ENCODE assay signal across 17 cellular contexts in the genomic region with DNA sequence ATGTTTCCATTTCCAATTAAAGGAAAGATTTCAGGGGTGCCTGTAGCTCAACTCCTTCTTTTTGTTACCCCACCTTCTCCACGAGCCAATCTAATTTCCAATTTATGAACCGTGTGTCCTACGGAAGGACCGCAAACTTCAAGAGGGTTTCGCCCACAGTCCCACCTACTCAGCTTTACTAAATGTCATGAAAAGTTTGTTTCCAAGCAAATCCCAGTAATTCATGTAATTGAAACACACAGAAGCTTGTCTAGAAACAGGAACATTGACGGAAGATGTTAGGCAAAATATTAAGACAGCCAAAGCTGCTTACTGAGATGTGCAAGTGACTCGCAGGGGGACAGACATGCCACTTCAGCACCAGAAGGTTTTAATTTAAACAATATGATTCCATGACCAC. TPM values are rescaled to one million over a fixed set of nuclear protein-coding genes. Genes with fewer than 3 reads are reported as not detected.
DNase-seq lines count a peak whose midpoint lies in the region; ATAC-seq and TF ChIP-seq lines count a peak whose summit lies in the region.
"Had no signal": no experiment of that assay in that cellular context is flagged by ENCODE, and none has a peak within 500 bp of the region (broad histone marks: within the 10 kb centered on the region; RNA-seq: fewer than 3 reads in every experiment).

No MANE protein-coding gene starts in this region.

- H3K9me2 ChIP-seq in GM23338 (ENCODE audit: insufficient read depth) (no peaks in the 10 kb centered on the region), hepatocyte (replicated peaks; ENCODE audit: insufficient read depth) (no peaks in the 10 kb centered on the region)

- no peaks in the 10 kb centered on the region for H3K9me3 ChIP-seq in Panc1 (ENCODE audit: control insufficient read depth, insufficient read depth, low read depth, low read length)
- H3K9me3 ChIP-seq in hepatocyte (ENCODE audit: low read depth), result no peaks in the 10 kb centered on the region
- peaks cover 0 to 11% (median 0%) of the 10 kb centered on the region in 8 donors for H3K9me3 ChIP-seq in spleen
- H3K9me3 ChIP-seq: SJSA1 had no signal

- H2AFZ ChIP-seq in GM23338 (peak overlapping the region; percentile 95), hepatocyte (no peak overlapping the region)

- H3K27ac ChIP-seq in GM23338 (ENCODE audit: low read depth) (no peak overlapping the region), Panc1 (ENCODE audit: low read length) (peak overlapping the region; percentile 67), hepatocyte (peak overlapping the region; percentile 66), spleen (peak overlapping the region in 6 of 8 donors; percentile 7 to 57 (median 44))
- H3K27ac ChIP-seq: SJSA1 had no signal

- no peak for TF ChIP-seq CTCF in GM23338 (conservative IDR thresholded peaks at IDR 0.05; ENCODE audit: low read depth in 2 of 2)
- no peak for TF ChIP-seq CTCF in Panc1 (IDR thresholded peaks at IDR 0.05)
- no peak for TF ChIP-seq CTCF in hepatocyte (IDR thresholded peaks at IDR 0.05; ENCODE audit: poor library complexity)
- no peak for TF ChIP-seq CTCF in spleen (IDR thresholded peaks at IDR 0.05 in 8 of 11, conservative IDR thresholded peaks at IDR 0.05 in 3 of 11)

- 44% methylated on average over 7 of the region's 7 CpGs for WGBS in hepatocyte (ENCODE audit: low lambda C conversion rate, missing lambda C conversion rate)
- WGBS in spleen, 5 donors, result 79 to 89% (median 85%) methylated on average over 7 of the region's 7 CpGs

- CTCF ChIA-PET in Panc1 (lab: Charles Lee), result no interaction called here

- POLR2A ChIA-PET in Panc1 (lab: Charles Lee), result no interaction called here

- H4K20me1 ChIP-seq in GM23338 (replicated peaks; ENCODE audit: insufficient read depth) (no peaks in the 10 kb centered on the region), hepatocyte (ENCODE audit: insufficient read depth, poor library complexity, severe bottlenecking) (no peaks in the 10 kb centered on the region)

- in situ Hi-C loops in Panc1 (cut with HindIII; ENCODE audit: low pct_unique_long_range_greater_than_20kb, low sequenced_read_pairs), result no loop called here

- DNase-seq in GM23338 (ENCODE audit: low spot score) (no peak), Panc1 (ENCODE audit: low read depth, low spot score) (no peak), hepatocyte (ENCODE audit: low spot score) (no peak), spleen (no peak)
- DNase-seq: AML-193; CD4-positive, CD25-positive, alpha-beta regulatory T cell; DMS79 treated with DMSO at 0.1 percent for 48 hours; KG1; NCI-H1105 treated with DMSO at 0.1 percent for 48 hours; NCI-H1930; NCI-H510A treated with DMSO at 0.1 percent for 48 hours had no signal

- H3K36me3 ChIP-seq in GM23338 (ENCODE audit: insufficient read depth) (no peaks in the 10 kb centered on the region), Panc1 (ENCODE audit: control insufficient read depth, insufficient read depth, low read length) (no peaks in the 10 kb centered on the region), hepatocyte (replicated peaks; ENCODE audit: insufficient read depth, low read depth) (no peaks in the 10 kb centered on the region), spleen (no peaks in the 10 kb centered on the region)
- H3K36me3 ChIP-seq: SJSA1 had no signal

- H3K79me2 ChIP-seq in GM23338 (replicated peaks; ENCODE audit: insufficient read depth) (no peaks in the 10 kb centered on the region), hepatocyte (no peaks in the 10 kb centered on the region)

- TF ChIP-seq POLR2A in spleen (IDR thresholded peaks at IDR 0.05), result no peak

- H3K4me1 ChIP-seq in GM23338 (ENCODE audit: insufficient read depth), result peaks cover 9% of the 10 kb centered on the region
- H3K4me1 ChIP-seq in Panc1 (ENCODE audit: control insufficient read depth, insufficient read depth, low read length), result peaks cover 17% of the 10 kb centered on the region
- peaks cover 56% of the 10 kb centered on the region for H3K4me1 ChIP-seq in hepatocyte (ENCODE audit: insufficient read depth)
- H3K4me1 ChIP-seq in spleen, result peaks cover 0 to 19% (median 3%) of the 10 kb centered on the region in 6 donors

- intact Hi-C loops in Panc1 (cut with micrococcal nuclease; ENCODE audit: unreplicated experiment), result no loop called here
- intact Hi-C loops in spleen (cut with DNase I; ENCODE audit: low total_unique reads), result no loop called here

- BruUV-seq in Panc1 (replicated peaks; lab: Mats Ljungman, UMichigan), result no TSS peak

- H3K27me3 Mint-ChIP-seq in GM23338 (ENCODE audit: insufficient read depth, low read depth, poor library complexity), result no peaks in the 10 kb centered on the region

- H3K27me3 ChIP-seq in GM23338 (ENCODE audit: insufficient read depth) (no peaks in the 10 kb centered on the region), Panc1 (ENCODE audit: control insufficient read depth, insufficient read depth, low read length) (no peaks in the 10 kb centered on the region), hepatocyte (no peaks in the 10 kb centered on the region), spleen (replicated peaks in 1 of 7) (peaks cover 0 to 15% (median 0%) of the 10 kb centered on the region in 7 donors)
- H3K27me3 ChIP-seq: SJSA1 had no signal

- H3K27ac Mint-ChIP-seq in GM23338, result no peak overlapping the region
- H3K27ac Mint-ChIP-seq: CD4-positive, CD25-positive, alpha-beta regulatory T cell had no signal

- ATAC-seq in GM23338 (no peak), Panc1 (no peak), GM21367 (IDR thresholded peaks at IDR 0.05; ENCODE audit: unreplicated experiment) (no peak), HG03135 (IDR thresholded peaks at IDR 0.05; ENCODE audit: unreplicated experiment) (no peak), HG03571 (IDR thresholded peaks at IDR 0.05; ENCODE audit: unreplicated experiment) (no peak)
- ATAC-seq: HCT116 had no signal

- H3K4me2 ChIP-seq in GM23338, result no peak overlapping the region
- H3K4me2 ChIP-seq in hepatocyte, result peak overlapping the region; percentile 38

- peaks cover 11% of the 10 kb centered on the region for H3K4me1 Mint-ChIP-seq in GM23338
- H3K4me1 Mint-ChIP-seq: CD4-positive, CD25-positive, alpha-beta regulatory T cell had no signal

- no peaks in the 10 kb centered on the region for H3K36me3 Mint-ChIP-seq in GM23338 (ENCODE audit: low read depth)
- H3K36me3 Mint-ChIP-seq: CD4-positive, CD25-positive, alpha-beta regulatory T cell had no signal

- H3K4me3 ChIP-seq in GM23338 (no peak overlapping the region), Panc1 (ENCODE audit: low read depth in 2 of 2, low read length in 2 of 2) (no peak overlapping the region), hepatocyte (no peak overlapping the region), spleen (no peak overlapping the region)
- H3K4me3 ChIP-seq: SJSA1 had no signal

- H3K9me3 Mint-ChIP-seq in GM23338, result no peaks in the 10 kb centered on the region

- H3F3A ChIP-seq in GM23338 (replicated peaks; ENCODE audit: low read depth), result no peaks in the 10 kb centered on the region; the same call in 1 of the 2 replicates

- no peak overlapping the region for H3K4me3 Mint-ChIP-seq in GM23338
- H3K4me3 Mint-ChIP-seq: CD4-positive, CD25-positive, alpha-beta regulatory T cell had no signal

TF ChIP-seq in GM23338, 12 proteins besides CTCF, POLR2A, EP300 and RAD21 (continues in another document):
- TF ChIP-seq, protein P1, sequence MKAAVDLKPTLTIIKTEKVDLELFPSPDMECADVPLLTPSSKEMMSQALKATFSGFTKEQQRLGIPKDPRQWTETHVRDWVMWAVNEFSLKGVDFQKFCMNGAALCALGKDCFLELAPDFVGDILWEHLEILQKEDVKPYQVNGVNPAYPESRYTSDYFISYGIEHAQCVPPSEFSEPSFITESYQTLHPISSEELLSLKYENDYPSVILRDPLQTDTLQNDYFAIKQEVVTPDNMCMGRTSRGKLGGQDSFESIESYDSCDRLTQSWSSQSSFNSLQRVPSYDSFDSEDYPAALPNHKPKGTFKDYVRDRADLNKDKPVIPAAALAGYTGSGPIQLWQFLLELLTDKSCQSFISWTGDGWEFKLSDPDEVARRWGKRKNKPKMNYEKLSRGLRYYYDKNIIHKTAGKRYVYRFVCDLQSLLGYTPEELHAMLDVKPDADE (IDR thresholded peaks at IDR 0.05), result no peak
- TF ChIP-seq, protein P2, sequence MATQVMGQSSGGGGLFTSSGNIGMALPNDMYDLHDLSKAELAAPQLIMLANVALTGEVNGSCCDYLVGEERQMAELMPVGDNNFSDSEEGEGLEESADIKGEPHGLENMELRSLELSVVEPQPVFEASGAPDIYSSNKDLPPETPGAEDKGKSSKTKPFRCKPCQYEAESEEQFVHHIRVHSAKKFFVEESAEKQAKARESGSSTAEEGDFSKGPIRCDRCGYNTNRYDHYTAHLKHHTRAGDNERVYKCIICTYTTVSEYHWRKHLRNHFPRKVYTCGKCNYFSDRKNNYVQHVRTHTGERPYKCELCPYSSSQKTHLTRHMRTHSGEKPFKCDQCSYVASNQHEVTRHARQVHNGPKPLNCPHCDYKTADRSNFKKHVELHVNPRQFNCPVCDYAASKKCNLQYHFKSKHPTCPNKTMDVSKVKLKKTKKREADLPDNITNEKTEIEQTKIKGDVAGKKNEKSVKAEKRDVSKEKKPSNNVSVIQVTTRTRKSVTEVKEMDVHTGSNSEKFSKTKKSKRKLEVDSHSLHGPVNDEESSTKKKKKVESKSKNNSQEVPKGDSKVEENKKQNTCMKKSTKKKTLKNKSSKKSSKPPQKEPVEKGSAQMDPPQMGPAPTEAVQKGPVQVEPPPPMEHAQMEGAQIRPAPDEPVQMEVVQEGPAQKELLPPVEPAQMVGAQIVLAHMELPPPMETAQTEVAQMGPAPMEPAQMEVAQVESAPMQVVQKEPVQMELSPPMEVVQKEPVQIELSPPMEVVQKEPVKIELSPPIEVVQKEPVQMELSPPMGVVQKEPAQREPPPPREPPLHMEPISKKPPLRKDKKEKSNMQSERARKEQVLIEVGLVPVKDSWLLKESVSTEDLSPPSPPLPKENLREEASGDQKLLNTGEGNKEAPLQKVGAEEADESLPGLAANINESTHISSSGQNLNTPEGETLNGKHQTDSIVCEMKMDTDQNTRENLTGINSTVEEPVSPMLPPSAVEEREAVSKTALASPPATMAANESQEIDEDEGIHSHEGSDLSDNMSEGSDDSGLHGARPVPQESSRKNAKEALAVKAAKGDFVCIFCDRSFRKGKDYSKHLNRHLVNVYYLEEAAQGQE (IDR thresholded peaks at IDR 0.05; ENCODE audit: unreplicated experiment), result no peak
- TF ChIP-seq EZH2phosphoT487 (IDR thresholded peaks at IDR 0.05; ENCODE audit: unreplicated experiment) (no peak), NANOG (IDR thresholded peaks at IDR 0.05; ENCODE audit: borderline replicate concordance) (no peak)

RNA-seq across cellular contexts. Expression of a gene that starts 32.9 kb away (rescaled TPM):
- not detected in 2 replicates for total RNA-seq in GM23338 (2014; rRNA removed; shearing (Covaris generic))
- polyA plus RNA-seq in GM23338 (2016; fragmentation: Nextera tagmentation; extraction: Ambion mirVana), result not detected in 2 replicates
- not detected for total RNA-seq in Panc1 (2021; ENCODE audit: unreplicated experiment)
- not detected for polyA plus RNA-seq in Panc1 (2012; ENCODE audit: insufficient read length)
- total RNA-seq in hepatocyte, result not detected in 2 replicates
- polyA plus RNA-seq in hepatocyte, result not detected in 2 replicates
- not detected for total RNA-seq in spleen
- not detected for polyA plus RNA-seq in spleen
- total RNA-seq: CD4-positive, CD25-positive, alpha-beta regulatory T cell; M059J; SJSA1 had no signal
- polyA plus RNA-seq: CD4-positive, CD25-positive, alpha-beta regulatory T cell had no signal
